In the genomic region with DNA sequence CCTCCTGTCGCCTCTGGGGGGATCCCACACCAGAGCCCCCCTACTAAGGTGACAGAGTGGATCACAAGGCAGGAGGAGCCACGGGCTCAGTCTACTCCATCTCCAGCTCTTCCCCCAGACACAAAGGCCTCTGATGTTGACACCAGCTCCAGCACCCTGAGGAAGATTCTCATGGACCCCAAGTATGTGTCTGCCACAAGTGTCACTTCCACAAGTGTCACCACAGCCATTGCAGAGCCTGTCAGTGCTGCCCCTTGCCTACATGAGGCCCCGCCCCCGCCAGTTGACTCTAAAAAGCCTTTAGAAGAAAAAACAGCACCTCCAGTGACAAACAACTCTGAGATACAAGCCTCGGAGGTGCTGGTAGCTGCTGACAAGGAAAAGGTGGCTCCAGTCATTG, we compare ENCODE assay signal across 20 cellular contexts.
"Had no signal": no experiment of that assay in that cellular context is flagged by ENCODE, and none has a peak within 500 bp of the region (broad histone marks: within the 10 kb centered on the region; RNA-seq: fewer than 3 reads in every experiment).

No MANE protein-coding gene starts in this region.

- H3K9me3 ChIP-seq: left ventricle myocardium inferior, mucosa of descending colon, psoas muscle, SJCRH30, thoracic aorta had no signal

- H3K4me3 ChIP-seq: left ventricle myocardium inferior, mucosa of descending colon, psoas muscle, SJCRH30, thoracic aorta had no signal

- DNase-seq: activated CD4-positive, alpha-beta T cell treated with anti-CD3 and anti-CD28 coated beads, Interleukin-2, amount 50 U/mL, for 1 hour; activated CD4-positive, CD25-positive, alpha-beta regulatory T cell; activated naive CD4-positive, alpha-beta T cell treated with anti-CD3 and anti-CD28 coated beads for 36 hours; activated T-cell treated with anti-CD3 and anti-CD28 coated beads for 4 hours; amniotic stem cell; foreskin fibroblast; kidney glomerular epithelial cell; left ventricle myocardium inferior; mucosa of descending colon; naive B cell; psoas muscle; right cardiac atrium; SJCRH30; stimulated activated CD4-positive, alpha-beta T cell treated with anti-CD3 and anti-CD28 coated beads, Interleukin-2, amount 100 ng/mL, for 24 hours; T1000 had no signal

- H3K27me3 ChIP-seq: SJCRH30 had no signal

- H3K4me1 ChIP-seq: psoas muscle, SJCRH30 had no signal

- H3K27ac ChIP-seq: epithelial cell of prostate, left ventricle myocardium inferior, psoas muscle, SJCRH30, thoracic aorta had no signal

- H3K27ac Mint-ChIP-seq: activated T-helper 2 cell treated with anti-CD3 and anti-CD28 coated beads, Interferon-gamma antibody, Interleukin-2, Interleukin-4, amounts not matched to agents 10 μg/mL and 5 μg/mL and 100 μg/mL, durations not matched to agents 14 hours and 24 hours and 36 hours; memory B cell had no signal

- H3K27me3 Mint-ChIP-seq: memory B cell, naive B cell had no signal

- H3K4me3 Mint-ChIP-seq: activated naive CD4-positive, alpha-beta T cell treated with anti-CD3 and anti-CD28 coated beads for 36 hours; memory B cell; neural crest cell had no signal

- ATAC-seq: mucosa of descending colon, psoas muscle, right cardiac atrium had no signal

- H3K9me3 Mint-ChIP-seq: activated naive CD4-positive, alpha-beta T cell treated with anti-CD3 and anti-CD28 coated beads for 36 hours; activated T-helper 2 cell treated with anti-CD3 and anti-CD28 coated beads, Interferon-gamma antibody, Interleukin-2, Interleukin-4, amounts not matched to agents 10 μg/mL and 5 μg/mL and 100 μg/mL, durations not matched to agents 14 hours and 24 hours and 36 hours; memory B cell; naive B cell; neural crest cell had no signal
